ENCODE assay signal across 2 cellular contexts in the genomic region with DNA sequence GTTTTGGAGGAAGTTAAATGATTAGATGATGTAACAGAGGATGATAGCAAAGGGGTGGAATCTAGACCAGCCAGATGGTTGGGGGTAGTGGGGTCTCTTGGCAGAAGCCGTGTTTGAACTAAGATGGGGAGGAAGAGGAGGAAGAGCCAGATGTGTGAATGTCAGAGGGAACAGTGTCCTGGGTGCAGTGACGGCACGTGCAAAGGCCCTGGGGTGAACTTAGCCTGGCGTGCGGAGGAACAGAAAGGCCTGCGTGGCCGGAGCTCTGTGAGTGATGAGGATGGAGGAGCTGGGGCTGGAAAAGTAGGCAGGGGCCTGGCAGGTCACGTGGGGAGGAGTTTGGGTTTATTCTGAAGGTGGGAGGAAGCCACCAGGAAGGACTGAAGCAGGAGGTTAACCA.
TF ChIP-seq lines count a peak whose summit lies in the region.

No MANE protein-coding gene starts in this region.

TF ChIP-seq in GM23338, 12 proteins besides CTCF, POLR2A, EP300 and RAD21 (continues in another document):
- no peak for TF ChIP-seq CREB1 (CRISPR knock-in tag; IDR thresholded peaks at IDR 0.05; ENCODE audit: low read depth)
- no peak for TF ChIP-seq ZNF114 (CRISPR knock-in tag; IDR thresholded peaks at IDR 0.05)
- TF ChIP-seq NANOG (IDR thresholded peaks at IDR 0.05; ENCODE audit: borderline replicate concordance): no peak
- no peak for TF ChIP-seq POLR2AphosphoS5 (IDR thresholded peaks at IDR 0.05; ENCODE audit: low read depth)
- TF ChIP-seq, protein P1, sequence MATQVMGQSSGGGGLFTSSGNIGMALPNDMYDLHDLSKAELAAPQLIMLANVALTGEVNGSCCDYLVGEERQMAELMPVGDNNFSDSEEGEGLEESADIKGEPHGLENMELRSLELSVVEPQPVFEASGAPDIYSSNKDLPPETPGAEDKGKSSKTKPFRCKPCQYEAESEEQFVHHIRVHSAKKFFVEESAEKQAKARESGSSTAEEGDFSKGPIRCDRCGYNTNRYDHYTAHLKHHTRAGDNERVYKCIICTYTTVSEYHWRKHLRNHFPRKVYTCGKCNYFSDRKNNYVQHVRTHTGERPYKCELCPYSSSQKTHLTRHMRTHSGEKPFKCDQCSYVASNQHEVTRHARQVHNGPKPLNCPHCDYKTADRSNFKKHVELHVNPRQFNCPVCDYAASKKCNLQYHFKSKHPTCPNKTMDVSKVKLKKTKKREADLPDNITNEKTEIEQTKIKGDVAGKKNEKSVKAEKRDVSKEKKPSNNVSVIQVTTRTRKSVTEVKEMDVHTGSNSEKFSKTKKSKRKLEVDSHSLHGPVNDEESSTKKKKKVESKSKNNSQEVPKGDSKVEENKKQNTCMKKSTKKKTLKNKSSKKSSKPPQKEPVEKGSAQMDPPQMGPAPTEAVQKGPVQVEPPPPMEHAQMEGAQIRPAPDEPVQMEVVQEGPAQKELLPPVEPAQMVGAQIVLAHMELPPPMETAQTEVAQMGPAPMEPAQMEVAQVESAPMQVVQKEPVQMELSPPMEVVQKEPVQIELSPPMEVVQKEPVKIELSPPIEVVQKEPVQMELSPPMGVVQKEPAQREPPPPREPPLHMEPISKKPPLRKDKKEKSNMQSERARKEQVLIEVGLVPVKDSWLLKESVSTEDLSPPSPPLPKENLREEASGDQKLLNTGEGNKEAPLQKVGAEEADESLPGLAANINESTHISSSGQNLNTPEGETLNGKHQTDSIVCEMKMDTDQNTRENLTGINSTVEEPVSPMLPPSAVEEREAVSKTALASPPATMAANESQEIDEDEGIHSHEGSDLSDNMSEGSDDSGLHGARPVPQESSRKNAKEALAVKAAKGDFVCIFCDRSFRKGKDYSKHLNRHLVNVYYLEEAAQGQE (IDR thresholded peaks at IDR 0.05; ENCODE audit: unreplicated experiment): no peak
- TF ChIP-seq JUNB (IDR thresholded peaks at IDR 0.05; ENCODE audit: unreplicated experiment): no peak
- TF ChIP-seq, protein P2, sequence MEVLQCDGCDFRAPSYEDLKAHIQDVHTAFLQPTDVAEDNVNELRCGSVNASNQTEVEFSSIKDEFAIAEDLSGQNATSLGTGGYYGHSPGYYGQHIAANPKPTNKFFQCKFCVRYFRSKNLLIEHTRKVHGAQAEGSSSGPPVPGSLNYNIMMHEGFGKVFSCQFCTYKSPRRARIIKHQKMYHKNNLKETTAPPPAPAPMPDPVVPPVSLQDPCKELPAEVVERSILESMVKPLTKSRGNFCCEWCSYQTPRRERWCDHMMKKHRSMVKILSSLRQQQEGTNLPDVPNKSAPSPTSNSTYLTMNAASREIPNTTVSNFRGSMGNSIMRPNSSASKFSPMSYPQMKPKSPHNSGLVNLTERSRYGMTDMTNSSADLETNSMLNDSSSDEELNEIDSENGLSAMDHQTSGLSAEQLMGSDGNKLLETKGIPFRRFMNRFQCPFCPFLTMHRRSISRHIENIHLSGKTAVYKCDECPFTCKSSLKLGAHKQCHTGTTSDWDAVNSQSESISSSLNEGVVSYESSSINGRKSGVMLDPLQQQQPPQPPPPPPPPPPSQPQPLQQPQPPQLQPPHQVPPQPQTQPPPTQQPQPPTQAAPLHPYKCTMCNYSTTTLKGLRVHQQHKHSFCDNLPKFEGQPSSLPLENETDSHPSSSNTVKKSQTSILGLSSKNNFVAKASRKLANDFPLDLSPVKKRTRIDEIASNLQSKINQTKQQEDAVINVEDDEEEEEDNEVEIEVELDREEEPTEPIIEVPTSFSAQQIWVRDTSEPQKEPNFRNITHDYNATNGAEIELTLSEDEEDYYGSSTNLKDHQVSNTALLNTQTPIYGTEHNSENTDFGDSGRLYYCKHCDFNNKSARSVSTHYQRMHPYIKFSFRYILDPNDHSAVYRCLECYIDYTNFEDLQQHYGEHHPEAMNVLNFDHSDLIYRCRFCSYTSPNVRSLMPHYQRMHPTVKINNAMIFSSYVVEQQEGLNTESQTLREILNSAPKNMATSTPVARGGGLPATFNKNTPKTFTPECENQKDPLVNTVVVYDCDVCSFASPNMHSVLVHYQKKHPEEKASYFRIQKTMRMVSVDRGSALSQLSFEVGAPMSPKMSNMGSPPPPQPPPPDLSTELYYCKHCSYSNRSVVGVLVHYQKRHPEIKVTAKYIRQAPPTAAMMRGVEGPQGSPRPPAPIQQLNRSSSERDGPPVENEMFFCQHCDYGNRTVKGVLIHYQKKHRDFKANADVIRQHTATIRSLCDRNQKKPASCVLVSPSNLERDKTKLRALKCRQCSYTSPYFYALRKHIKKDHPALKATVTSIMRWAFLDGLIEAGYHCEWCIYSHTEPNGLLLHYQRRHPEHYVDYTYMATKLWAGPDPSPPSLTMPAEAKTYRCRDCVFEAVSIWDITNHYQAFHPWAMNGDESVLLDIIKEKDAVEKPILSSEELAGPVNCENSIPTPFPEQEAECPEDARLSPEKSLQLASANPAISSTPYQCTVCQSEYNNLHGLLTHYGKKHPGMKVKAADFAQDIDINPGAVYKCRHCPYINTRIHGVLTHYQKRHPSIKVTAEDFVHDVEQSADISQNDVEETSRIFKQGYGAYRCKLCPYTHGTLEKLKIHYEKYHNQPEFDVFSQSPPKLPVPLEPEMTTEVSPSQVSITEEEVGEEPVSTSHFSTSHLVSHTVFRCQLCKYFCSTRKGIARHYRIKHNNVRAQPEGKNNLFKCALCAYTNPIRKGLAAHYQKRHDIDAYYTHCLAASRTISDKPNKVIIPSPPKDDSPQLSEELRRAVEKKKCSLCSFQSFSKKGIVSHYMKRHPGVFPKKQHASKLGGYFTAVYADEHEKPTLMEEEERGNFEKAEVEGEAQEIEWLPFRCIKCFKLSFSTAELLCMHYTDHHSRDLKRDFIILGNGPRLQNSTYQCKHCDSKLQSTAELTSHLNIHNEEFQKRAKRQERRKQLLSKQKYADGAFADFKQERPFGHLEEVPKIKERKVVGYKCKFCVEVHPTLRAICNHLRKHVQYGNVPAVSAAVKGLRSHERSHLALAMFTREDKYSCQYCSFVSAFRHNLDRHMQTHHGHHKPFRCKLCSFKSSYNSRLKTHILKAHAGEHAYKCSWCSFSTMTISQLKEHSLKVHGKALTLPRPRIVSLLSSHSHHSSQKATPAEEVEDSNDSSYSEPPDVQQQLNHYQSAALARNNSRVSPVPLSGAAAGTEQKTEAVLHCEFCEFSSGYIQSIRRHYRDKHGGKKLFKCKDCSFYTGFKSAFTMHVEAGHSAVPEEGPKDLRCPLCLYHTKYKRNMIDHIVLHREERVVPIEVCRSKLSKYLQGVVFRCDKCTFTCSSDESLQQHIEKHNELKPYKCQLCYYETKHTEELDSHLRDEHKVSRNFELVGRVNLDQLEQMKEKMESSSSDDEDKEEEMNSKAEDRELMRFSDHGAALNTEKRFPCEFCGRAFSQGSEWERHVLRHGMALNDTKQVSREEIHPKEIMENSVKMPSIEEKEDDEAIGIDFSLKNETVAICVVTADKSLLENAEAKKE (CRISPR knock-in tag; IDR thresholded peaks at IDR 0.05): no peak
- no peak for TF ChIP-seq EZH2phosphoT487 (IDR thresholded peaks at IDR 0.05; ENCODE audit: unreplicated experiment)
- TF ChIP-seq ZNF331 (CRISPR knock-in tag; IDR thresholded peaks at IDR 0.05; ENCODE audit: low read depth): no peak
- TF ChIP-seq, protein P3, sequence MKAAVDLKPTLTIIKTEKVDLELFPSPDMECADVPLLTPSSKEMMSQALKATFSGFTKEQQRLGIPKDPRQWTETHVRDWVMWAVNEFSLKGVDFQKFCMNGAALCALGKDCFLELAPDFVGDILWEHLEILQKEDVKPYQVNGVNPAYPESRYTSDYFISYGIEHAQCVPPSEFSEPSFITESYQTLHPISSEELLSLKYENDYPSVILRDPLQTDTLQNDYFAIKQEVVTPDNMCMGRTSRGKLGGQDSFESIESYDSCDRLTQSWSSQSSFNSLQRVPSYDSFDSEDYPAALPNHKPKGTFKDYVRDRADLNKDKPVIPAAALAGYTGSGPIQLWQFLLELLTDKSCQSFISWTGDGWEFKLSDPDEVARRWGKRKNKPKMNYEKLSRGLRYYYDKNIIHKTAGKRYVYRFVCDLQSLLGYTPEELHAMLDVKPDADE (IDR thresholded peaks at IDR 0.05): no peak

TF ChIP-seq in IMR-90, 13 proteins besides CTCF, POLR2A, EP300 and RAD21:
- no peak for TF ChIP-seq MAZ (IDR thresholded peaks at IDR 0.05; ENCODE audit: borderline replicate concordance, low read depth, low read length)
- TF ChIP-seq USF2 (IDR thresholded peaks at IDR 0.05; ENCODE audit: low read depth, low read length): no peak
- no peak for TF ChIP-seq SMC3 (IDR thresholded peaks at IDR 0.05; ENCODE audit: low read depth, low read length)
- no peak for TF ChIP-seq RCOR1 (IDR thresholded peaks at IDR 0.05; ENCODE audit: insufficient replicate concordance, low read length)
- no peak for TF ChIP-seq RFX5 (IDR thresholded peaks at IDR 0.05; ENCODE audit: low read depth, low read length)
- no peak for TF ChIP-seq CEBPB (IDR thresholded peaks at IDR 0.05; ENCODE audit: low read depth, low read length)
- TF ChIP-seq CHD1 (IDR thresholded peaks at IDR 0.05; ENCODE audit: low read depth, low read length): no peak
- TF ChIP-seq BHLHE40 (IDR thresholded peaks at IDR 0.05; ENCODE audit: low read depth, low read length): no peak
- no peak for TF ChIP-seq MAFK (IDR thresholded peaks at IDR 0.05; ENCODE audit: low read depth, low read length)
- no peak for TF ChIP-seq MXI1 (IDR thresholded peaks at IDR 0.05; ENCODE audit: borderline replicate concordance, low read depth, low read length)
- TF ChIP-seq, protein P4, sequence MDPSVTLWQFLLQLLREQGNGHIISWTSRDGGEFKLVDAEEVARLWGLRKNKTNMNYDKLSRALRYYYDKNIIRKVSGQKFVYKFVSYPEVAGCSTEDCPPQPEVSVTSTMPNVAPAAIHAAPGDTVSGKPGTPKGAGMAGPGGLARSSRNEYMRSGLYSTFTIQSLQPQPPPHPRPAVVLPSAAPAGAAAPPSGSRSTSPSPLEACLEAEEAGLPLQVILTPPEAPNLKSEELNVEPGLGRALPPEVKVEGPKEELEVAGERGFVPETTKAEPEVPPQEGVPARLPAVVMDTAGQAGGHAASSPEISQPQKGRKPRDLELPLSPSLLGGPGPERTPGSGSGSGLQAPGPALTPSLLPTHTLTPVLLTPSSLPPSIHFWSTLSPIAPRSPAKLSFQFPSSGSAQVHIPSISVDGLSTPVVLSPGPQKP (IDR thresholded peaks at IDR 0.05; ENCODE audit: borderline replicate concordance, low read depth, low read length): no peak
